In the genomic region with DNA sequence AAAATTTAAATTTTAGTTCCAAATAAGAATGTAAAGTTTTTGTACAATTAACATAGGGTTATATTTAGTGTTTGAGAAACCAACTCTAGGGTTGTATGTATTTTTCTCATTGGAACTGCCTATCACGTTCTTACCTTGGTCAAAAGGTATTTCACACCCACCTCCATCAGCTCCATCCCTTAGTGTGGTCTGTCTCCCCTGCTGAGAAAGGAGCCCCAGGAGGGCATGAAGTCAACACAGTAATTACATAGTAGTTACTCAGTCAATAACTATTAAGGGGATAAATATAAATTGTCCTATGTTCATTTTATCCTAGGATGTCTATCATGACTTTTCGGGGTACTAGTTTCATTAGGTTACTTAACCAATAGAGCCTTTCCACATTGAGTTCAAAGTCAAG, we compare ENCODE assay signal across 23 cellular contexts.
"Had no signal": no experiment of that assay in that cellular context is flagged by ENCODE, and none has a peak within 500 bp of the region (broad histone marks: within the 10 kb centered on the region; RNA-seq: fewer than 3 reads in every experiment).

No MANE protein-coding gene starts in this region.

- H3K27ac ChIP-seq: body of pancreas, spleen had no signal

- H3K9me3 ChIP-seq: body of pancreas, left ventricle myocardium inferior, transverse colon had no signal

- H3K4me3 ChIP-seq: body of pancreas, cardiac muscle cell, left ventricle myocardium inferior, spleen, transverse colon had no signal

- FAIRE-seq: endothelial cell of umbilical vein, frontal cortex, urothelium cell line had no signal

- DNase-seq: activated CD4-positive, alpha-beta T cell treated with anti-CD3 and anti-CD28 coated beads for 1 hour; activated CD8-positive, alpha-beta memory T cell treated with anti-CD3 and anti-CD28 coated beads, Interleukin-2, amount 50 U/mL, for 48 hours; activated naive CD4-positive, alpha-beta T cell treated with Interleukin-2 at 50 U/mL for 16 hours; activated naive CD8-positive, alpha-beta T cell treated with anti-CD3 and anti-CD28 coated beads for 36 hours; activated T-cell treated with anti-CD3 and anti-CD28 coated beads, Interleukin-2, amount 50 U/mL, for 48 hours; amniotic stem cell; body of pancreas; dermis blood vessel endothelial cell; effector memory CD4-positive, alpha-beta T cell; hippocampal formation; left ventricle myocardium inferior; retina; spleen; stimulated activated CD4-positive, alpha-beta T cell treated with anti-CD3 and anti-CD28 coated beads, Interleukin-4, amount 100 ng/mL, for 1 hour; stimulated activated naive CD8-positive, alpha-beta T cell treated with anti-CD3 and anti-CD28 coated beads, Interleukin-15, Interleukin-2, amounts not matched to agents 100 U/mL and 50 U/mL, for 24 hours; T-helper 9 cell; transverse colon had no signal

- ATAC-seq: body of pancreas; esophagus mucosa; natural killer cell treated with Interleukin-12 subunit alpha and Interleukin-12 subunit beta and Interleukin-15 and Interleukin-18, amount 100 ng/mL, for 72 hours; stimulated activated naive CD8-positive, alpha-beta T cell treated with anti-CD3 and anti-CD28 coated beads, Interleukin-15, Interleukin-2, amounts not matched to agents 100 U/mL and 50 U/mL, for 24 hours had no signal

- H3K36me3 ChIP-seq: cardiac muscle cell, left ventricle myocardium inferior, spleen, transverse colon had no signal

- H3K27me3 ChIP-seq: body of pancreas, cardiac muscle cell, spleen, transverse colon had no signal

- H3K4me1 ChIP-seq: body of pancreas had no signal
